ENCODE assay signal across 27 cellular contexts in genomic region chr12:8513203-8513602, GRCh38. TPM values are rescaled to one million over a fixed set of nuclear protein-coding genes. Genes with fewer than 3 reads are reported as not detected.
"Had no signal": no experiment of that assay in that cellular context is flagged by ENCODE, and none has a peak within 500 bp of the region (broad histone marks: within the 10 kb centered on the region; RNA-seq: fewer than 3 reads in every experiment).

TSS of gene CLEC4D (plus strand) at chr12:8513503. CDS start at chr12:8513733, 230 bp downstream.

- H3K27ac ChIP-seq: dorsolateral prefrontal cortex, sigmoid colon, testis, vagina had no signal

- H3K4me3 ChIP-seq: dorsolateral prefrontal cortex, mucosa of descending colon, sigmoid colon, smooth muscle cell, testis, vagina had no signal

- ATAC-seq: activated CD4-positive, alpha-beta T cell treated with anti-CD3 and anti-CD28 coated beads for 36 hours; activated T-cell treated with anti-CD3 and anti-CD28 coated beads, Interleukin-2, amount 50 U/mL, for 4 hours; effector memory CD8-positive, alpha-beta T cell; esophagus mucosa; mucosa of descending colon had no signal

- H3K27me3 ChIP-seq: sigmoid colon, testis, vagina had no signal

- H3K9me3 ChIP-seq: mucosa of descending colon, sigmoid colon, testis, vagina had no signal

- H3K36me3 ChIP-seq: sigmoid colon, vagina had no signal

- H3K4me2 ChIP-seq: smooth muscle cell had no signal

- H3K4me1 ChIP-seq: sigmoid colon, testis, vagina had no signal

- DNase-seq: activated B cell treated with CpG ODN at 0.5 μM for 24 hours; activated CD4-positive, alpha-beta T cell treated with anti-CD3 and anti-CD28 coated beads for 36 hours; activated CD4-positive, alpha-beta T cell treated with anti-CD3 and anti-CD28 coated beads, Interleukin-2, amount 50 U/mL, for 4 hours; activated CD8-positive, alpha-beta memory T cell treated with anti-CD3 and anti-CD28 coated beads for 24 hours; activated CD8-positive, alpha-beta memory T cell treated with anti-CD3 and anti-CD28 coated beads, Interleukin-2, amount 50 U/mL, for 4 hours; activated naive CD4-positive, alpha-beta T cell treated with Interleukin-2 at 50 U/mL for 16 hours; activated naive CD8-positive, alpha-beta T cell treated with anti-CD3 and anti-CD28 coated beads for 36 hours; activated T-cell treated with anti-CD3 and anti-CD28 coated beads, Interleukin-2, amount 50 U/mL, for 4 hours; central memory CD4-positive, alpha-beta T cell; dorsolateral prefrontal cortex; effector memory CD8-positive, alpha-beta T cell; glutamatergic neuron; hippocampal formation; mesenchymal stem cell; mucosa of descending colon; retina; sigmoid colon; stimulated activated CD4-positive, alpha-beta T cell treated with anti-CD3 and anti-CD28 coated beads, Interleukin-4, amount 100 ng/mL, for 1 hour; stimulated activated naive CD4-positive, alpha-beta T cell; T-helper 9 cell; testis; trophoblast cell had no signal

RNA-seq across cellular contexts. Expression of gene CLEC4D, which starts in this region (rescaled TPM):
- polyA plus RNA-seq: endothelial cell of umbilical vein, neural cell, smooth muscle cell had no signal
